Comparison of ENCODE assay signal across 33 cellular contexts in genomic region chr9:127651697-127652610, GRCh38. TPM values are rescaled to one million over a fixed set of nuclear protein-coding genes. Genes with fewer than 3 reads are reported as not detected.
DNase-seq lines count a peak whose midpoint lies in the region; ATAC-seq and TF ChIP-seq lines count a peak whose summit lies in the region.
"Had no signal": no experiment of that assay in that cellular context is flagged by ENCODE, and none has a peak within 500 bp of the region (broad histone marks: within the 10 kb centered on the region; RNA-seq: fewer than 3 reads in every experiment).

No MANE protein-coding gene starts in this region.

- intact Hi-C loops in heart left ventricle (cut with DNase I) (loop anchor here in 2 of 10 donors (5.0 to 10.0 kb wide), 3 partner anchors 40 to 285 kb away; partner anchors contain the start of gene DPM2 (in 1 of the 2)), left cardiac atrium (cut with DNase I) (no loop called here), adrenal gland (cut with DNase I) (no loop called here)

- no peaks in the 10 kb centered on the region for H3K27me3 Mint-ChIP-seq in glutamatergic neuron (ENCODE audit: unreplicated experiment)
- H3K27me3 Mint-ChIP-seq: activated CD8-positive, alpha-beta memory T cell treated with anti-CD3 and anti-CD28 coated beads, Interleukin-2, amount 10 ng/mL, durations not matched to agents 7 days and 5 days; activated naive CD8-positive, alpha-beta T cell treated with anti-CD3 and anti-CD28 coated beads, Interleukin-2, amount 50 U/mL, for 24 hours; dendritic cell treated with granulocyte-macrophage colony-stimulating factor and Interleukin-4, amounts not matched to agents 40 ng/mL and 50 ng/mL, for 4 days; type B pancreatic cell had no signal

- no peaks in the 10 kb centered on the region for H3F3A ChIP-seq in Loucy (ENCODE audit: low read depth)

- no peak overlapping the region for H2AFZ ChIP-seq in Loucy (ENCODE audit: low read length)

- no peaks in the 10 kb centered on the region for H3K27me3 ChIP-seq in heart left ventricle
- H3K27me3 ChIP-seq in Loucy (ENCODE audit: insufficient read depth, low read length, poor library complexity, severe bottlenecking), result no peaks in the 10 kb centered on the region
- H3K27me3 ChIP-seq in adrenal gland, result no peaks in the 10 kb centered on the region
- H3K27me3 ChIP-seq: MG63 had no signal

- no peaks in the 10 kb centered on the region for H3K9me2 ChIP-seq in Loucy (replicated peaks; ENCODE audit: low read depth, low read length)

- peaks cover 0 to 10% (median 1%) of the 10 kb centered on the region in 12 donors for H3K4me1 ChIP-seq in heart left ventricle
- peaks cover 27% of the 10 kb centered on the region for H3K4me1 ChIP-seq in Loucy (ENCODE audit: insufficient read depth, low read length, poor library complexity, severe bottlenecking)
- H3K4me1 ChIP-seq in adrenal gland (replicated peaks in 1 of 2), result no peaks in the 10 kb centered on the region

- DNase-seq in heart left ventricle (no peak), left cardiac atrium (no peak), glutamatergic neuron (no peak), adrenal gland (no peak), NCI-H2227 (lab: John Stamatoyannopoulos, UW; ENCODE audit: unreplicated experiment) (no peak)
- DNase-seq: activated CD4-positive, alpha-beta T cell treated with anti-CD3 and anti-CD28 coated beads, Interleukin-2, amount 50 U/mL, for 4 hours; activated CD8-positive, alpha-beta memory T cell treated with anti-CD3 and anti-CD28 coated beads, Interleukin-2, amount 10 ng/mL, durations not matched to agents 7 days and 5 days; activated gamma-delta T cell treated with Interleukin-2 at 50 U/mL for 16 hours; activated naive CD8-positive, alpha-beta T cell treated with anti-CD3 and anti-CD28 coated beads, Interleukin-2, amount 50 U/mL, for 24 hours; activated T-cell treated with anti-CD3 and anti-CD28 coated beads, Interleukin-2, amount 50 U/mL, for 4 hours; DMS53; endodermal cell; GDM1; GOT3; MG63; NCI-H1105; NCI-H187 treated with DMSO at 0.1 percent for 48 hours; NCI-H345; stimulated activated naive B cell treated with anti-CD40 and anti-IgM and Interleukin-4, amounts not matched to agents 10 μg/mL and 1 μg/mL and 100 μg/mL, for 72 hours; substantia nigra; T-helper 1 cell had no signal

- peak overlapping the region; percentile 73 for H3K27ac Mint-ChIP-seq in glutamatergic neuron (ENCODE audit: unreplicated experiment)
- H3K27ac Mint-ChIP-seq: activated CD8-positive, alpha-beta memory T cell treated with anti-CD3 and anti-CD28 coated beads, Interleukin-2, amount 10 ng/mL, durations not matched to agents 7 days and 5 days; activated naive CD8-positive, alpha-beta T cell treated with anti-CD3 and anti-CD28 coated beads, Interleukin-2, amount 50 U/mL, for 24 hours; dendritic cell treated with granulocyte-macrophage colony-stimulating factor and Interleukin-4, amounts not matched to agents 40 ng/mL and 50 ng/mL, for 4 days; endodermal cell; natural killer cell treated with Interleukin-12 subunit alpha and Interleukin-12 subunit beta and Interleukin-15 and Interleukin-18, amount 100 ng/mL, for 72 hours; stimulated activated naive B cell treated with anti-CD40 and anti-IgM and Interleukin-4, amounts not matched to agents 10 μg/mL and 1 μg/mL and 100 μg/mL, for 72 hours; type B pancreatic cell had no signal

- H3K9me3 Mint-ChIP-seq in glutamatergic neuron (ENCODE audit: unreplicated experiment), result peaks cover 2% of the 10 kb centered on the region
- H3K9me3 Mint-ChIP-seq: activated naive CD8-positive, alpha-beta T cell treated with anti-CD3 and anti-CD28 coated beads, Interleukin-2, amount 50 U/mL, for 24 hours; activated T-cell treated with anti-CD3 and anti-CD28 coated beads, Interleukin-2, amount 50 U/mL, for 4 hours; dendritic cell treated with granulocyte-macrophage colony-stimulating factor and Interleukin-4, amounts not matched to agents 40 ng/mL and 50 ng/mL, for 4 days; endodermal cell; natural killer cell treated with Interleukin-12 subunit alpha and Interleukin-12 subunit beta and Interleukin-15 and Interleukin-18, amount 100 ng/mL, for 72 hours; stimulated activated naive B cell treated with anti-CD40 and anti-IgM and Interleukin-4, amounts not matched to agents 10 μg/mL and 1 μg/mL and 100 μg/mL, for 72 hours; type B pancreatic cell had no signal

- TF ChIP-seq CTCF in heart left ventricle (IDR thresholded peaks at IDR 0.05), result no peak
- peak; percentile 49 for TF ChIP-seq CTCF in Loucy (conservative IDR thresholded peaks at IDR 0.05; ENCODE audit: low read length)
- TF ChIP-seq CTCF in glutamatergic neuron (IDR thresholded peaks at IDR 0.05; ENCODE audit: partially characterized antibody, unreplicated experiment), result no peak
- no peak for TF ChIP-seq CTCF in adrenal gland (IDR thresholded peaks at IDR 0.05)

- ATAC-seq in heart left ventricle, result peak in 3 of 4 donors; percentile 28 to 82 (median 37)
- ATAC-seq in left cardiac atrium, result no peak
- ATAC-seq in GM18870 (IDR thresholded peaks at IDR 0.05; ENCODE audit: unreplicated experiment), result no peak
- ATAC-seq: activated CD8-positive, alpha-beta memory T cell treated with anti-CD3 and anti-CD28 coated beads, Interleukin-2, amount 10 ng/mL, durations not matched to agents 7 days and 5 days; activated naive CD8-positive, alpha-beta T cell treated with anti-CD3 and anti-CD28 coated beads, Interleukin-2, amount 50 U/mL, for 24 hours; activated T-cell treated with anti-CD3 and anti-CD28 coated beads, Interleukin-2, amount 50 U/mL, for 4 hours; natural killer cell treated with Interleukin-12 subunit alpha and Interleukin-12 subunit beta and Interleukin-15 and Interleukin-18, amount 100 ng/mL, for 72 hours; stimulated activated naive B cell treated with anti-CD40 and anti-IgM and Interleukin-4, amounts not matched to agents 10 μg/mL and 1 μg/mL and 100 μg/mL, for 72 hours had no signal

- 75 to 78% (median 76%) methylated on average over 9 of the region's 9 CpGs for WGBS in heart left ventricle, 4 donors
- WGBS in adrenal gland, 4 donors, result 83 to 91% (median 86%) methylated on average over 9 of the region's 9 CpGs

- peak overlapping the region; percentile 15 for H3K9ac ChIP-seq in Loucy (ENCODE audit: low read depth, low read length, poor library complexity, severe bottlenecking)

- no peaks in the 10 kb centered on the region for H4K20me1 ChIP-seq in Loucy (ENCODE audit: insufficient read depth, low read length, poor library complexity, severe bottlenecking)

- peak overlapping the region; percentile 12 for H3K4me3 Mint-ChIP-seq in glutamatergic neuron (ENCODE audit: unreplicated experiment)
- H3K4me3 Mint-ChIP-seq: activated CD8-positive, alpha-beta memory T cell treated with anti-CD3 and anti-CD28 coated beads, Interleukin-2, amount 10 ng/mL, durations not matched to agents 7 days and 5 days; activated naive CD8-positive, alpha-beta T cell treated with anti-CD3 and anti-CD28 coated beads, Interleukin-2, amount 50 U/mL, for 24 hours; activated T-cell treated with anti-CD3 and anti-CD28 coated beads, Interleukin-2, amount 50 U/mL, for 4 hours; dendritic cell treated with granulocyte-macrophage colony-stimulating factor and Interleukin-4, amounts not matched to agents 40 ng/mL and 50 ng/mL, for 4 days; endodermal cell; natural killer cell treated with Interleukin-12 subunit alpha and Interleukin-12 subunit beta and Interleukin-15 and Interleukin-18, amount 100 ng/mL, for 72 hours; stimulated activated naive B cell treated with anti-CD40 and anti-IgM and Interleukin-4, amounts not matched to agents 10 μg/mL and 1 μg/mL and 100 μg/mL, for 72 hours; type B pancreatic cell had no signal

- H3K4me3 ChIP-seq in heart left ventricle (no peak overlapping the region), Loucy (ENCODE audit: low read length, poor library complexity, severe bottlenecking) (peak overlapping the region; percentile 5), adrenal gland (no peak overlapping the region)
- H3K4me3 ChIP-seq: MG63 had no signal

- TF ChIP-seq POLR2A in heart left ventricle (IDR thresholded peaks at IDR 0.05) (no peak), adrenal gland (IDR thresholded peaks at IDR 0.05) (no peak)

- H3K79me2 ChIP-seq in Loucy (ENCODE audit: insufficient read depth, low read length), result peaks cover 6% of the 10 kb centered on the region; the same call in 1 of the 2 replicates

- H3K9me3 ChIP-seq in heart left ventricle, result no peaks in the 10 kb centered on the region
- H3K9me3 ChIP-seq in Loucy (ENCODE audit: insufficient read depth, low read depth, low read length), result no peaks in the 10 kb centered on the region
- H3K9me3 ChIP-seq in adrenal gland (replicated peaks in 1 of 3), result no peaks in the 10 kb centered on the region
- H3K9me3 ChIP-seq: MG63 had no signal

- H3K4me1 Mint-ChIP-seq in glutamatergic neuron (ENCODE audit: low read depth, unreplicated experiment), result peaks cover 31% of the 10 kb centered on the region
- H3K4me1 Mint-ChIP-seq: activated naive CD8-positive, alpha-beta T cell treated with anti-CD3 and anti-CD28 coated beads, Interleukin-2, amount 50 U/mL, for 24 hours; stimulated activated naive B cell treated with anti-CD40 and anti-IgM and Interleukin-4, amounts not matched to agents 10 μg/mL and 1 μg/mL and 100 μg/mL, for 72 hours had no signal

- H3K36me3 Mint-ChIP-seq in glutamatergic neuron (ENCODE audit: unreplicated experiment), result peaks cover 4% of the 10 kb centered on the region
- H3K36me3 Mint-ChIP-seq: activated CD8-positive, alpha-beta memory T cell treated with anti-CD3 and anti-CD28 coated beads, Interleukin-2, amount 10 ng/mL, durations not matched to agents 7 days and 5 days; natural killer cell treated with Interleukin-12 subunit alpha and Interleukin-12 subunit beta and Interleukin-15 and Interleukin-18, amount 100 ng/mL, for 72 hours; stimulated activated naive B cell treated with anti-CD40 and anti-IgM and Interleukin-4, amounts not matched to agents 10 μg/mL and 1 μg/mL and 100 μg/mL, for 72 hours had no signal

- H3K27ac ChIP-seq in heart left ventricle (peak overlapping the region in 1 of 12 donors; percentile 4), adrenal gland (peak overlapping the region in 1 of 5 donors; percentile 10)
- H3K27ac ChIP-seq: RWPE1 had no signal

- peak overlapping the region; percentile 47 for H3K4me2 ChIP-seq in Loucy (ENCODE audit: low read depth, low read length, poor library complexity, severe bottlenecking)

- peaks cover 0 to 52% (median 20%) of the 10 kb centered on the region in 9 donors for H3K36me3 ChIP-seq in heart left ventricle
- H3K36me3 ChIP-seq in Loucy (ENCODE audit: insufficient read depth, low read length), result peaks cover 21% of the 10 kb centered on the region; the same call in 1 of the 2 replicates
- H3K36me3 ChIP-seq in adrenal gland (replicated peaks in 1 of 2), result peaks cover 0 to 7% of the 10 kb centered on the region in 2 donors
- H3K36me3 ChIP-seq: MG63 had no signal

RNA-seq across cellular contexts. Expression of gene STXBP1, which starts 39.9 kb away (rescaled TPM):
- total RNA-seq in heart left ventricle, result 100 to 1,000 TPM in 1 of 9 donors, 10 to 100 TPM in 8; 35.9 to 102 (median 50.2) TPM
- polyA plus RNA-seq in heart left ventricle, result 10 to 100 TPM; 14.0 to 23.7 TPM
- 10 to 100 TPM; 40.4 to 41.5 TPM for total RNA-seq in left cardiac atrium
- 402 TPM for total RNA-seq in glutamatergic neuron (ENCODE audit: unreplicated experiment)
- 100 to 1,000 TPM in 1 of 8 donors, 10 to 100 TPM in 7; 36.1 to 169 (median 69.5) TPM for total RNA-seq in adrenal gland
- polyA plus RNA-seq in adrenal gland, result 10 to 100 TPM; 29.4 to 61.6 (median 29.7) TPM

RNA-seq across cellular contexts. Expression of gene CFAP157, which starts 54.8 kb away (rescaled TPM):
- total RNA-seq in heart left ventricle (under 1 TPM in 2 of 9 donors, not detected in 7; 0.15 to 0.87 TPM), left cardiac atrium (not detected), glutamatergic neuron (ENCODE audit: unreplicated experiment) (0.61 TPM), adrenal gland (under 1 TPM in 4 of 8 donors, not detected in 4; 0.11 to 0.29 (median 0.17) TPM)
- polyA plus RNA-seq in heart left ventricle (under 1 TPM; 0.08 TPM), adrenal gland (under 1 TPM in 2 of 3 donors, not detected in 1; 0.67 to 0.88 TPM)
- total RNA-seq: activated CD8-positive, alpha-beta memory T cell treated with anti-CD3 and anti-CD28 coated beads, Interleukin-2, amount 10 ng/mL, durations not matched to agents 7 days and 5 days; activated T-cell treated with anti-CD3 and anti-CD28 coated beads, Interleukin-2, amount 50 U/mL, for 4 hours; HT1080; kidney epithelial cell; lung microvascular endothelial cell; natural killer cell treated with Interleukin-12 subunit alpha and Interleukin-12 subunit beta and Interleukin-15 and Interleukin-18, amount 100 ng/mL, for 72 hours; skeletal muscle tissue had no signal
- polyA plus RNA-seq: AG04450, BJ had no signal

Comparison
In these comparisons a context has a peak if more than half of its experiments do, and no peak if none do; other contexts are left out.
1. ATAC-seq: peak in heart left ventricle (3 of 4); none in left cardiac atrium (0 of 2) and GM18870 (single experiment).